10 cellular contexts compared by ENCODE assay signal in genomic region chr2:207122914-207123744, GRCh38. TPM values are rescaled to one million over a fixed set of nuclear protein-coding genes. Genes with fewer than 3 reads are reported as not detected.
DNase-seq lines count a peak whose midpoint lies in the region; ATAC-seq and TF ChIP-seq lines count a peak whose summit lies in the region.
"Had no signal": no experiment of that assay in that cellular context is flagged by ENCODE, and none has a peak within 500 bp of the region (broad histone marks: within the 10 kb centered on the region; RNA-seq: fewer than 3 reads in every experiment).

No MANE protein-coding gene starts in this region.

- H3K36me3 Mint-ChIP-seq in activated B cell treated with CpG ODN at 0.5 μM for 24 hours (ENCODE audit: low read depth): peaks cover 50% of the 10 kb centered on the region
- H3K36me3 Mint-ChIP-seq in activated naive CD8-positive, alpha-beta T cell treated with anti-CD3 and anti-CD28 coated beads, Interleukin-2, amount 50 U/mL, for 24 hours (ENCODE audit: low read depth): peaks cover 23% of the 10 kb centered on the region

- H3K27me3 Mint-ChIP-seq in activated B cell treated with CpG ODN at 0.5 μM for 24 hours: no peaks in the 10 kb centered on the region
- H3K27me3 Mint-ChIP-seq in activated naive CD8-positive, alpha-beta T cell treated with anti-CD3 and anti-CD28 coated beads, Interleukin-2, amount 50 U/mL, for 24 hours: no peaks in the 10 kb centered on the region

- CTCF ChIA-PET in activated B cell treated with CpG ODN at 0.5 μM for 24 hours (lab: Charles Lee): interaction anchor here (1.0 kb wide), 1 partner anchor 42 kb away, joined by 3 read pairs; the partner anchor contains the start of gene KLF7
- CTCF ChIA-PET in HEK293T (lab: Yijun Ruan, JAX): no interaction called here

- no peak for TF ChIP-seq CTCF in activated B cell treated with CpG ODN at 0.5 μM for 24 hours (IDR thresholded peaks at IDR 0.05)

- intact Hi-C loops in activated B cell treated with CpG ODN at 0.5 μM for 24 hours (cut with micrococcal nuclease): no loop called here

- DNase-seq in EH (ENCODE audit: low read depth): peak; percentile 83
- DNase-seq in activated B cell treated with CpG ODN at 0.5 μM for 24 hours: no peak
- DNase-seq in activated naive CD8-positive, alpha-beta T cell treated with anti-CD3 and anti-CD28 coated beads, Interleukin-2, amount 50 U/mL, for 24 hours: peak; percentile 64
- DNase-seq in stimulated activated CD4-positive, alpha-beta T cell treated with anti-CD3 and anti-CD28 coated beads, Interleukin-12 subunit alpha, Interleukin-12 subunit beta, amount 100 ng/mL, for 48 hours (ENCODE audit: low read depth in 2 of 3, low spot score in 1 of 3): peak; percentile 42 to 65 (median 48)
- no peak for DNase-seq in midbrain (lab: John Stamatoyannopoulos, UW)
- DNase-seq in HEK293T (ENCODE audit: extremely low spot score): no peak
- DNase-seq: NCI-H1436, right cardiac atrium had no signal

- no peak overlapping the region for H3K27ac Mint-ChIP-seq in activated B cell treated with CpG ODN at 0.5 μM for 24 hours
- peak overlapping the region; percentile 80 for H3K27ac Mint-ChIP-seq in activated naive CD8-positive, alpha-beta T cell treated with anti-CD3 and anti-CD28 coated beads, Interleukin-2, amount 50 U/mL, for 24 hours

- peaks cover 52% of the 10 kb centered on the region for H3K4me1 Mint-ChIP-seq in activated B cell treated with CpG ODN at 0.5 μM for 24 hours
- H3K4me1 Mint-ChIP-seq in activated naive CD8-positive, alpha-beta T cell treated with anti-CD3 and anti-CD28 coated beads, Interleukin-2, amount 50 U/mL, for 24 hours: peaks cover 64% of the 10 kb centered on the region

- POLR2A ChIA-PET in activated B cell treated with CpG ODN at 0.5 μM for 24 hours (lab: Charles Lee): interaction anchor here (1.4 to 2.0 kb wide), 2 partner anchors 20 to 43 kb away, joined by 12 to 17 read pairs; partner anchors contain the start of gene KLF7
- POLR2A ChIA-PET in HEK293T (lab: Yijun Ruan, JAX): no interaction called here

- H3K9me3 Mint-ChIP-seq in activated B cell treated with CpG ODN at 0.5 μM for 24 hours: no peaks in the 10 kb centered on the region
- H3K9me3 Mint-ChIP-seq in activated naive CD8-positive, alpha-beta T cell treated with anti-CD3 and anti-CD28 coated beads, Interleukin-2, amount 50 U/mL, for 24 hours: no peaks in the 10 kb centered on the region

- ATAC-seq in activated B cell treated with CpG ODN at 0.5 μM for 24 hours (ENCODE audit: low read depth) (peak; percentile 21), HG03565 (IDR thresholded peaks at IDR 0.05; ENCODE audit: unreplicated experiment) (no peak), HG03442 (IDR thresholded peaks at IDR 0.05; ENCODE audit: unreplicated experiment) (no peak)
- ATAC-seq in activated naive CD8-positive, alpha-beta T cell treated with anti-CD3 and anti-CD28 coated beads, Interleukin-2, amount 50 U/mL, for 24 hours: peak; percentile 99

- H3K4me3 Mint-ChIP-seq in activated B cell treated with CpG ODN at 0.5 μM for 24 hours: no peak overlapping the region
- peak overlapping the region; percentile 48 for H3K4me3 Mint-ChIP-seq in activated naive CD8-positive, alpha-beta T cell treated with anti-CD3 and anti-CD28 coated beads, Interleukin-2, amount 50 U/mL, for 24 hours

TF ChIP-seq in HEK293T, 16 proteins besides CTCF, POLR2A, EP300 and RAD21:
- TF ChIP-seq ELF4 (IDR thresholded peaks at IDR 0.05) (no peak), FOXA1 (IDR thresholded peaks at IDR 0.05) (no peak), NFRKB (IDR thresholded peaks at IDR 0.05) (no peak), ARNT (IDR thresholded peaks at IDR 0.05) (no peak), TARDBP (IDR thresholded peaks at IDR 0.05) (no peak), HDGF (IDR thresholded peaks at IDR 0.05; ENCODE audit: borderline replicate concordance) (no peak), BHLHE40 (IDR thresholded peaks at IDR 0.05; ENCODE audit: borderline replicate concordance) (no peak), PKNOX1 (IDR thresholded peaks at IDR 0.05) (no peak), CTBP1 (IDR thresholded peaks at IDR 0.05; ENCODE audit: borderline replicate concordance) (no peak), SUZ12 (IDR thresholded peaks at IDR 0.05) (no peak), LEF1 (IDR thresholded peaks at IDR 0.05; ENCODE audit: borderline replicate concordance) (no peak), SP1 (IDR thresholded peaks at IDR 0.05) (no peak), L3MBTL2 (conservative IDR thresholded peaks at IDR 0.05) (no peak), FOXK2 (IDR thresholded peaks at IDR 0.05) (no peak), FOXM1 (IDR thresholded peaks at IDR 0.05; ENCODE audit: borderline replicate concordance) (no peak), ZNF384 (IDR thresholded peaks at IDR 0.05) (no peak)

RNA-seq across cellular contexts. Expression of gene KLF7, which starts 42.6 kb away (rescaled TPM):
- 31.7 and 35.8 TPM in 2 replicates for total RNA-seq in activated B cell treated with CpG ODN at 0.5 μM for 24 hours

Comparison
In these comparisons a context has a peak if more than half of its experiments do, and no peak if none do; other contexts are left out.
1. DNase-seq: peak in EH (single experiment), activated naive CD8-positive, alpha-beta T cell treated with anti-CD3 and anti-CD28 coated beads, Interleukin-2, amount 50 U/mL, for 24 hours (single experiment) and stimulated activated CD4-positive, alpha-beta T cell treated with anti-CD3 and anti-CD28 coated beads, Interleukin-12 subunit alpha, Interleukin-12 subunit beta, amount 100 ng/mL, for 48 hours (3 of 3); none in activated B cell treated with CpG ODN at 0.5 μM for 24 hours (single experiment), midbrain (single experiment) and HEK293T (single experiment).
2. ATAC-seq: peak in activated B cell treated with CpG ODN at 0.5 μM for 24 hours (single experiment) and activated naive CD8-positive, alpha-beta T cell treated with anti-CD3 and anti-CD28 coated beads, Interleukin-2, amount 50 U/mL, for 24 hours (single experiment); none in HG03565 (single experiment) and HG03442 (single experiment).